8 cellular contexts compared by ENCODE assay signal in genomic region chr2:3518496-3519254, GRCh38. TPM values are rescaled to one million over a fixed set of nuclear protein-coding genes. Genes with fewer than 3 reads are reported as not detected.
A peak's percentile ranks its signal among the peaks of the same experiment; 100 is the strongest.
DNase-seq lines count a peak whose midpoint lies in the region; ATAC-seq and TF ChIP-seq lines count a peak whose summit lies in the region.

No MANE protein-coding gene starts in this region.

- peak; percentile 100 for DNase-seq in AG20443 (ENCODE audit: low spot score)
- peak; percentile 97 for DNase-seq in NCI-H446 treated with DMSO at 0.1 percent for 48 hours (lab: John Stamatoyannopoulos, UW)
- DNase-seq in activated CD4-positive, alpha-beta T cell treated with anti-CD3 and anti-CD28 coated beads for 1 hour: peak; percentile 98
- peak; percentile 99 for DNase-seq in chondrocyte (ENCODE audit: low spot score)
- peak; percentile 97 for DNase-seq in kidney glomerular epithelial cell (lab: John Stamatoyannopoulos, UW)
- peak; percentile 95 to 97 for DNase-seq in stimulated activated CD4-positive, alpha-beta T cell treated with anti-CD3 and anti-CD28 coated beads, Interleukin-15, amount 100 ng/mL, for 48 hours (ENCODE audit: low read depth in 2 of 2)

- no peak for TF ChIP-seq CTCF in chondrocyte (IDR thresholded peaks at IDR 0.05)

- H3K9me3 Mint-ChIP-seq in chondrocyte (ENCODE audit: low read depth): peaks cover 8% of the 10 kb centered on the region

- peak overlapping the region; percentile 87 for H3K4me3 Mint-ChIP-seq in chondrocyte (ENCODE audit: unreplicated experiment)

- peak overlapping the region; percentile 90 for H3K27ac Mint-ChIP-seq in chondrocyte (ENCODE audit: unreplicated experiment)

- H3K36me3 Mint-ChIP-seq in chondrocyte (ENCODE audit: low read depth): peaks cover 9% of the 10 kb centered on the region

- peak; percentile 73 for ATAC-seq in HG03378 (IDR thresholded peaks at IDR 0.05; ENCODE audit: unreplicated experiment)

- H3K27me3 Mint-ChIP-seq in chondrocyte (ENCODE audit: low read depth): no peaks in the 10 kb centered on the region

- TF ChIP-seq POLR2A in GM19099 (IDR thresholded peaks at IDR 0.05; ENCODE audit: extremely low read depth, insufficient read length, low read depth): peak; percentile 95

- peaks cover 44% of the 10 kb centered on the region for H3K4me1 Mint-ChIP-seq in chondrocyte (ENCODE audit: low read depth)

RNA-seq across cellular contexts. Expression of gene ADI1, which starts 0.7 kb away (rescaled TPM):
- total RNA-seq in chondrocyte: 38.0 to 51.2 TPM (median 41.8 TPM) in 3 replicates

RNA-seq across cellular contexts. Expression of gene RNASEH1, which starts 39.5 kb away (rescaled TPM):
- 28.9 to 32.7 TPM (median 29.2 TPM) in 3 replicates for total RNA-seq in chondrocyte

RNA-seq across cellular contexts. Expression of gene RPS7, which starts 56.4 kb away (rescaled TPM):
- total RNA-seq in chondrocyte: 724 to 826 TPM (median 808 TPM) in 3 replicates

Comparison
In these comparisons a context has a peak if more than half of its experiments do, and no peak if none do; other contexts are left out.
1. Peak in every context shown above with its lines: DNase-seq and ATAC-seq.